18 cellular contexts compared by ENCODE assay signal in the genomic region with DNA sequence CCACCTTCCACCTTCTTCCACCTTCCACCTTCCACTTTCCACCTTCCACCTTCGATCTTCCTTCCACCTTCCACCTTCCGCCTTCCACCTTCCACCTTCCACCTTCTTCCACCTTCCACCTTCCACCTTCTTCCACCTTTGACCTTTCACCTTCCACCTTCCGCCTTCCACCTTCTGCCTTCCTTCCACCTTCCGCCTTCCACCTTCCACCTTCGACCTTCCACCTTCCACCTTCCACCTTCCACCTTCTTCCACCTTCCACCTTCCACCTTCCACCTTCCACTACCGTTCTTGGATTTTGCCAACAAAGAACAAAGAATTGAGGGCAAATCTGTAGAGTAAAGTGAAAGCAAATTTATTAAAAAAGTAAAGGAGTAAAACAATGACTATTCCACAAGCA. TPM values are rescaled to one million over a fixed set of nuclear protein-coding genes. Genes with fewer than 3 reads are reported as not detected.
DNase-seq lines count a peak whose midpoint lies in the region; ATAC-seq, FAIRE-seq and TF ChIP-seq lines count a peak whose summit lies in the region.
"Had no signal": no experiment of that assay in that cellular context is flagged by ENCODE, and none has a peak within 500 bp of the region (broad histone marks: within the 10 kb centered on the region; RNA-seq: fewer than 3 reads in every experiment).

No MANE protein-coding gene starts in this region.

- H3K27me3 ChIP-seq in endodermal cell (ENCODE audit: control insufficient read depth, insufficient read depth, low read length, poor library complexity, severe bottlenecking) (no peaks in the 10 kb centered on the region), stomach (peaks cover 0 to 14% (median 0%) of the 10 kb centered on the region in 3 donors)
- H3K27me3 ChIP-seq: BLaER1 treated with 17β-estradiol and CSF1 and Interleukin-3, amounts not matched to agents 10 nM and 100 nM had no signal

- H3K36me3 ChIP-seq in endodermal cell (ENCODE audit: control insufficient read depth, insufficient read depth, low read length) (peaks cover 4% of the 10 kb centered on the region), stomach (no peaks in the 10 kb centered on the region)
- H3K36me3 ChIP-seq: BLaER1 treated with 17β-estradiol and CSF1 and Interleukin-3, amounts not matched to agents 10 nM and 100 nM had no signal

- 85 to 92% methylated on average over 4 to 6 of the region's 6 CpGs for WGBS in endodermal cell (ENCODE audit: insufficient coverage in 1 of 2, insufficient read length in 1 of 2), 2 experiments
- 79 to 88% (median 87%) methylated on average over 6 of the region's 6 CpGs for WGBS in stomach, 5 donors

- H3K27ac ChIP-seq in endodermal cell (ENCODE audit: low read depth, low read length) (no peak overlapping the region), stomach (peak overlapping the region; percentile 11 to 72 (median 56))
- H3K27ac ChIP-seq: BLaER1 treated with 17β-estradiol and CSF1 and Interleukin-3, amounts not matched to agents 10 nM and 100 nM had no signal

- CTCF ChIA-PET in Calu3 (lab: Charles Lee): interaction anchor here (1.0 kb wide), 1 partner anchor 26 kb away, joined by 3 read pairs; no protein-coding TSS in a partner anchor

- no TSS peak for BruUV-seq in Calu3 (replicated peaks; lab: Mats Ljungman, UMichigan)

- H3K27me3 Mint-ChIP-seq in Calu3 (ENCODE audit: unreplicated experiment) (no peaks in the 10 kb centered on the region), endodermal cell (ENCODE audit: insufficient read depth) (no peaks in the 10 kb centered on the region)

- H3K4me1 Mint-ChIP-seq in Calu3 (ENCODE audit: low read depth, unreplicated experiment) (peaks cover 48% of the 10 kb centered on the region), endodermal cell (peaks cover 41% of the 10 kb centered on the region)
- H3K4me1 Mint-ChIP-seq: B cell had no signal

- H3K9me3 ChIP-seq in endodermal cell (ENCODE audit: control insufficient read depth, low read length): no peaks in the 10 kb centered on the region
- H3K9me3 ChIP-seq in stomach: no peaks in the 10 kb centered on the region

- ATAC-seq in HG02884 (IDR thresholded peaks at IDR 0.05; ENCODE audit: unreplicated experiment): no peak
- ATAC-seq: CD8-positive, alpha-beta T cell; GM23338; HCT116 had no signal

- TF ChIP-seq POLR2A in stomach (IDR thresholded peaks at IDR 0.05): no peak

- H3K4me1 ChIP-seq in endodermal cell (ENCODE audit: control insufficient read depth, insufficient read depth, low read length) (peaks cover 25% of the 10 kb centered on the region), stomach (peaks cover 21 to 41% (median 29%) of the 10 kb centered on the region in 4 donors)

- no peak for TF ChIP-seq EP300 in stomach (IDR thresholded peaks at IDR 0.05)

- peaks cover 18% of the 10 kb centered on the region for H3K36me3 Mint-ChIP-seq in Calu3 (ENCODE audit: insufficient read depth, unreplicated experiment)
- H3K36me3 Mint-ChIP-seq in endodermal cell (ENCODE audit: low read depth): peaks cover 20% of the 10 kb centered on the region
- H3K36me3 Mint-ChIP-seq: CD8-positive, alpha-beta T cell had no signal

- H3K4me3 Mint-ChIP-seq in Calu3 (ENCODE audit: low read depth, unreplicated experiment) (peak overlapping the region; percentile 10), endodermal cell (no peak overlapping the region)
- H3K4me3 Mint-ChIP-seq: B cell; CD8-positive, alpha-beta T cell; GM23338; HFFc6 had no signal

- no peak for DNase-seq in Calu3
- no peak for DNase-seq in endodermal cell
- DNase-seq in islet precursor cell: peak; percentile 17
- peak; percentile 24 for DNase-seq in stomach
- no peak for DNase-seq in HTR-8/SVneo (ENCODE audit: insufficient read length, low spot score)
- DNase-seq in NCI-H2029 (lab: John Stamatoyannopoulos, UW): no peak
- DNase-seq: CD8-positive, alpha-beta T cell; H7; HFFc6 had no signal

- FAIRE-seq in HTR-8/SVneo (lab: Jason Lieb, UNC): no peak
- FAIRE-seq: D721Med, G401.6, GM12891, GM18507 had no signal

- TF ChIP-seq CTCF in Calu3 (IDR thresholded peaks at IDR 0.05; ENCODE audit: unreplicated experiment): no peak
- TF ChIP-seq CTCF in endodermal cell (conservative IDR thresholded peaks at IDR 0.05): no peak
- no peak for TF ChIP-seq CTCF in stomach (IDR thresholded peaks at IDR 0.05)

- no peak overlapping the region for H3K4me3 ChIP-seq in endodermal cell (ENCODE audit: low read length)
- H3K4me3 ChIP-seq in stomach: no peak overlapping the region
- H3K4me3 ChIP-seq: BLaER1 treated with 17β-estradiol and CSF1 and Interleukin-3, amounts not matched to agents 10 nM and 100 nM; GM23338 had no signal

- H3K9me3 Mint-ChIP-seq in Calu3 (ENCODE audit: low read depth, unreplicated experiment): peaks cover 3% of the 10 kb centered on the region
- H3K9me3 Mint-ChIP-seq in endodermal cell: peaks cover 17% of the 10 kb centered on the region
- H3K9me3 Mint-ChIP-seq: CD8-positive, alpha-beta T cell had no signal

- H3K9ac ChIP-seq in endodermal cell (ENCODE audit: extremely low read depth, low read length, poor library complexity, severe bottlenecking): no peak overlapping the region
- H3K9ac ChIP-seq: BLaER1 treated with 17β-estradiol and CSF1 and Interleukin-3, amounts not matched to agents 10 nM and 100 nM had no signal

- H3K27ac Mint-ChIP-seq in Calu3 (ENCODE audit: unreplicated experiment): peak overlapping the region; percentile 8
- peak overlapping the region; percentile 22 for H3K27ac Mint-ChIP-seq in endodermal cell
- H3K27ac Mint-ChIP-seq: B cell; CD8-positive, alpha-beta T cell; GM23338; HFFc6 had no signal

- intact Hi-C loops in Calu3 (cut with micrococcal nuclease; ENCODE audit: unreplicated experiment) (no loop called here), stomach (cut with DNase I; ENCODE audit: low total_unique reads) (no loop called here)

RNA-seq across cellular contexts. Expression of gene B4GALNT3, which starts 53.2 kb away (rescaled TPM):
- 15.9 and 19.3 TPM in 2 replicates for total RNA-seq in Calu3 (2022)
- 100 to 1,000 TPM in 1 of 2 donors, 10 to 100 TPM in 1; 61.5 to 155 TPM for total RNA-seq in endodermal cell
- 13.3 TPM for polyA plus RNA-seq in endodermal cell (2013, experiment 1 of 2)
- polyA plus RNA-seq in endodermal cell (2013, experiment 2 of 2): 15.9 TPM
- 100 to 1,000 TPM in 3 of 5 donors, 10 to 100 TPM in 2; 63.2 to 332 (median 246) TPM for total RNA-seq in stomach
- polyA plus RNA-seq in stomach: 10 to 100 TPM; 20.8 to 42.2 (median 37.7) TPM
- total RNA-seq: B cell, HFFc6 had no signal

Comparison
In these comparisons a context has a peak if more than half of its experiments do, and no peak if none do; other contexts are left out.
1. DNase-seq: peak in islet precursor cell (single experiment) and stomach (single experiment); none in Calu3 (single experiment), endodermal cell (single experiment), HTR-8/SVneo (single experiment) and NCI-H2029 (single experiment).